16 cellular contexts compared by ENCODE assay signal in the genomic region with DNA sequence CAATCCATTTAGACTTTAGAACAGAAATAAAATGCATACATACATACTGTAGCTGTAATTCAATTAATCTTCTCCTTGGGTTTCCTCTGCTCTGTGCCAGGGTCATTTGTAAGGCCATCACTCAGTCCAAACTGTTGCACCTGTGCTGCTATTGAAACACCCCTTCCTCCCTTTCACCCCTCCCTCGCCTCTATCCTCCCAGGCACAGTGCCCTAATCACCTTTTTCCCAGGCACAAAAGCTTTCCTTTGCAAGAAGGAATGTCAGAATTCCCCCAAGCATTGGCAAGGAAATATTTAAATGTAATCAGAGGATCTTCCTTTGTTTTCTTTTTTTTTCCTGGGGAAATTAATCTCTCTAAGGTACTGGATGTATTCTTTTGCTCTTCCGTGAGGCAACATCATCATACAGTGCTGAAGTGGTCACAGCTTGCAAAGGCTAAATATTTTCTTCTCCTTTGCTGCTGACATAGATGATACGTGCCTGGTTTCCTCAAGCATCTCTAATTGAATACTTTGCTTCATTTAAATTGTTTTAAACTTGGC.
DNase-seq lines count a peak whose midpoint lies in the region; ATAC-seq, FAIRE-seq and TF ChIP-seq lines count a peak whose summit lies in the region.
"Had no signal": no experiment of that assay in that cellular context is flagged by ENCODE, and none has a peak within 500 bp of the region (broad histone marks: within the 10 kb centered on the region; RNA-seq: fewer than 3 reads in every experiment).

No MANE protein-coding gene starts in this region.

- intact Hi-C loops in endothelial cell of umbilical vein (cut with micrococcal nuclease) = loop anchor here (1.0 to 10.0 kb wide), 3 partner anchors 171 to 413 kb away; no protein-coding TSS in a partner anchor
- intact Hi-C loops in activated naive CD4-positive, alpha-beta T cell treated with anti-CD3 and anti-CD28 coated beads for 36 hours (cut with micrococcal nuclease) = no loop called here

- no peaks in the 10 kb centered on the region for H3K27me3 ChIP-seq in H9 (ENCODE audit: insufficient read depth, low read length)
- no peaks in the 10 kb centered on the region for H3K27me3 ChIP-seq in endothelial cell of umbilical vein (ENCODE audit: control insufficient read depth in 2 of 2, insufficient read depth in 2 of 2, low read length in 2 of 2)
- H3K27me3 ChIP-seq in mesendoderm (ENCODE audit: insufficient read depth, low read length, poor library complexity) = no peaks in the 10 kb centered on the region
- H3K27me3 ChIP-seq: BLaER1 had no signal

- no peak overlapping the region for H4K5ac ChIP-seq in H9 (ENCODE audit: insufficient read length, low read depth, low read length)
- H4K5ac ChIP-seq in mesendoderm (ENCODE audit: low read length) = no peak overlapping the region

- no peaks in the 10 kb centered on the region for H3K23me2 ChIP-seq in H9 (ENCODE audit: insufficient read length, low read depth, low read length, poor library complexity, severe bottlenecking)

- BruUV-seq in endothelial cell of umbilical vein (replicated peaks; lab: Mats Ljungman, UMichigan) = no TSS peak

- CTCF ChIA-PET in endothelial cell of umbilical vein (lab: Charles Lee) = interaction anchor here (0.7 to 5.4 kb wide), 14 partner anchors 12 to 932 kb away, joined by 3 to 138 read pairs (median 3); no protein-coding TSS in a partner anchor
- CTCF ChIA-PET in activated naive CD4-positive, alpha-beta T cell treated with anti-CD3 and anti-CD28 coated beads for 36 hours (lab: Charles Lee) = interaction anchor here (0.6 to 1.1 kb wide), 3 partner anchors 11 to 801 kb away, joined by 3 to 4 read pairs (median 3); no protein-coding TSS in a partner anchor

- no peak overlapping the region for H4K91ac ChIP-seq in H9 (ENCODE audit: insufficient read length, low read depth, low read length)

- no peak overlapping the region for H3K27ac ChIP-seq in H9 (ENCODE audit: insufficient read length, low read depth, low read length)
- H3K27ac ChIP-seq in endothelial cell of umbilical vein (ENCODE audit: insufficient read depth, low read depth, low read length) = peak overlapping the region; percentile 70
- no peak overlapping the region for H3K27ac ChIP-seq in mesendoderm (ENCODE audit: low read depth, low read length)
- H3K27ac ChIP-seq: BLaER1 had no signal

- H3K27ac Mint-ChIP-seq in H9 (peak overlapping the region in 2 of 3 experiments; percentile 19 to 36; a peak in 3 of 7 replicates), T-helper 17 cell (no peak overlapping the region)
- no peak overlapping the region for H3K27ac Mint-ChIP-seq in activated naive CD4-positive, alpha-beta T cell treated with anti-CD3 and anti-CD28 coated beads for 36 hours
- H3K27ac Mint-ChIP-seq: CD8-positive, alpha-beta memory T cell had no signal

- H2BK120ac ChIP-seq in H9 (ENCODE audit: low read depth, low read length, poor library complexity, severe bottlenecking) = no peak overlapping the region
- no peak overlapping the region for H2BK120ac ChIP-seq in mesendoderm (ENCODE audit: low read depth, low read length)

- H3K9me3 Mint-ChIP-seq in H9 = no peaks in the 10 kb centered on the region; a peak in 1 of 5 replicates
- no peaks in the 10 kb centered on the region for H3K9me3 Mint-ChIP-seq in activated naive CD4-positive, alpha-beta T cell treated with anti-CD3 and anti-CD28 coated beads for 36 hours
- H3K9me3 Mint-ChIP-seq: CD8-positive, alpha-beta memory T cell had no signal

- H3K36me3 Mint-ChIP-seq in H9 (ENCODE audit: insufficient read depth in 1 of 3, low read depth in 3 of 3) (no peaks in the 10 kb centered on the region), T-helper 17 cell (ENCODE audit: low read depth) (peaks cover 3% of the 10 kb centered on the region)
- H3K36me3 Mint-ChIP-seq in activated naive CD4-positive, alpha-beta T cell treated with anti-CD3 and anti-CD28 coated beads for 36 hours (ENCODE audit: low read depth) = no peaks in the 10 kb centered on the region
- H3K36me3 Mint-ChIP-seq: CD8-positive, alpha-beta memory T cell had no signal

- H3K36me3 ChIP-seq in endothelial cell of umbilical vein (ENCODE audit: control insufficient read depth in 2 of 2, extremely low read depth in 1 of 2, insufficient read depth in 2 of 2, low read length in 2 of 2) (no peaks in the 10 kb centered on the region), mesendoderm (ENCODE audit: control insufficient read depth, insufficient read depth, low read length) (no peaks in the 10 kb centered on the region)
- H3K36me3 ChIP-seq: BLaER1 had no signal

- H3K23ac ChIP-seq in H9 (ENCODE audit: insufficient read length, low read depth, low read length) (no peak overlapping the region), mesendoderm (ENCODE audit: low read length) (no peak overlapping the region)

- H2AK5ac ChIP-seq in H9 (ENCODE audit: insufficient read length, low read length) (no peak overlapping the region), mesendoderm (ENCODE audit: low read length) (no peak overlapping the region)

- no peak overlapping the region for H2BK20ac ChIP-seq in H9 (ENCODE audit: low read depth, low read length, poor library complexity, severe bottlenecking)

- no peak overlapping the region for H3K14ac ChIP-seq in H9 (ENCODE audit: insufficient read depth, low read length)

- H3K18ac ChIP-seq in H9 (ENCODE audit: insufficient read length, low read depth, low read length) = no peak overlapping the region
- no peak overlapping the region for H3K18ac ChIP-seq in mesendoderm (ENCODE audit: low read length)

- TF ChIP-seq CTCF in H9 (conservative IDR thresholded peaks at IDR 0.05) (no peak), endothelial cell of umbilical vein (IDR thresholded peaks at IDR 0.05; ENCODE audit: extremely low read depth in 1 of 2, insufficient read depth in 1 of 2, low read depth in 1 of 2, low read length in 2 of 2) (no peak)

- no peak overlapping the region for H3K4me2 ChIP-seq in H9 (ENCODE audit: insufficient read depth, insufficient read length, low read length)
- H3K4me2 ChIP-seq in endothelial cell of umbilical vein (ENCODE audit: insufficient read depth, low read length) = peak overlapping the region; percentile 26
- H3K4me2 ChIP-seq in mesendoderm (ENCODE audit: low read length) = no peak overlapping the region
- H3K4me2 ChIP-seq: BLaER1, SK-N-SH had no signal

- H3K56ac ChIP-seq in H9 (ENCODE audit: insufficient read length, low read depth, low read length) (no peak overlapping the region), mesendoderm (ENCODE audit: low read length) (no peak overlapping the region)

- DNase-seq in H9 (no peak), NCI-H69 (lab: John Stamatoyannopoulos, UW) (peak; percentile 62), endothelial cell of umbilical vein (ENCODE audit: low read depth, low spot score) (peak; percentile 78), mesendoderm (peak; percentile 21), T-helper 17 cell (no peak), OCI-M1 (lab: John Stamatoyannopoulos, UW) (no peak)
- no peak for DNase-seq in activated naive CD4-positive, alpha-beta T cell treated with anti-CD3 and anti-CD28 coated beads for 36 hours
- DNase-seq: CD8-positive, alpha-beta memory T cell; NCI-H1048; NCI-H1930; NCI-H510A treated with DMSO at 0.1 percent for 48 hours; Right ventricle myocardium superior; SK-N-SH; T-helper 1 cell had no signal

- H4K8ac ChIP-seq in H9 (replicated peaks; ENCODE audit: insufficient read length, low read depth, low read length) (no peak overlapping the region), mesendoderm (ENCODE audit: low read depth, low read length) (no peak overlapping the region)

- no peak overlapping the region; a peak in 1 of 5 replicates for H3K4me3 Mint-ChIP-seq in H9
- H3K4me3 Mint-ChIP-seq in activated naive CD4-positive, alpha-beta T cell treated with anti-CD3 and anti-CD28 coated beads for 36 hours = no peak overlapping the region
- no peak overlapping the region for H3K4me3 Mint-ChIP-seq in T-helper 17 cell
- H3K4me3 Mint-ChIP-seq: CD8-positive, alpha-beta memory T cell had no signal

- H3T11ph ChIP-seq in H9 (ENCODE audit: low read length) = no peak overlapping the region

- H3K27me3 Mint-ChIP-seq in H9 (ENCODE audit: low read depth) (no peaks in the 10 kb centered on the region), T-helper 17 cell (peaks cover 53% of the 10 kb centered on the region)
- H3K27me3 Mint-ChIP-seq in activated naive CD4-positive, alpha-beta T cell treated with anti-CD3 and anti-CD28 coated beads for 36 hours (ENCODE audit: low read depth) = peaks cover 25% of the 10 kb centered on the region

- H3K4ac ChIP-seq in H9 (ENCODE audit: low read depth, low read length) = no peak overlapping the region
- H3K4ac ChIP-seq in mesendoderm (ENCODE audit: low read depth, low read length) = no peak overlapping the region

- H3K4me1 Mint-ChIP-seq in H9 = peaks cover 44 to 46% of the 10 kb centered on the region in 2 experiments
- no peaks in the 10 kb centered on the region for H3K4me1 Mint-ChIP-seq in activated naive CD4-positive, alpha-beta T cell treated with anti-CD3 and anti-CD28 coated beads for 36 hours (ENCODE audit: low read depth)
- H3K4me1 Mint-ChIP-seq in T-helper 17 cell = no peaks in the 10 kb centered on the region
- H3K4me1 Mint-ChIP-seq: CD8-positive, alpha-beta memory T cell had no signal

- dilution Hi-C loops in endothelial cell of umbilical vein (cut with MboI; ENCODE audit: extremely low pct_ligation_motif_present, low sequenced_read_pairs) = no loop called here

- ATAC-seq in T-helper 17 cell = no peak
- ATAC-seq: Panc1 had no signal

- H3K79me1 ChIP-seq in H9 (ENCODE audit: insufficient read depth, low read depth, low read length, poor library complexity, severe bottlenecking) (no peaks in the 10 kb centered on the region), mesendoderm (ENCODE audit: low read length) (no peaks in the 10 kb centered on the region)

- H3K9me1 ChIP-seq in endothelial cell of umbilical vein (replicated peaks; ENCODE audit: control insufficient read depth, extremely low read depth, insufficient read depth, low read length) = no peaks in the 10 kb centered on the region

- FAIRE-seq in endothelial cell of umbilical vein (lab: Jason Lieb, UNC) = peak; percentile 57

- H3K9ac ChIP-seq in H9 (ENCODE audit: extremely low read depth, insufficient read length, low read length) (no peak overlapping the region), endothelial cell of umbilical vein (replicated peaks; ENCODE audit: extremely low read depth, insufficient read depth, low read length) (peak overlapping the region; percentile 39), mesendoderm (ENCODE audit: low read length) (no peak overlapping the region)
- H3K9ac ChIP-seq: BLaER1, SK-N-SH had no signal

- H2AFZ ChIP-seq in H9 (ENCODE audit: low read length) = no peak overlapping the region
- no peak overlapping the region for H2AFZ ChIP-seq in endothelial cell of umbilical vein (ENCODE audit: low read depth, low read length)

- H2BK5ac ChIP-seq in H9 (ENCODE audit: insufficient read length, low read length) (no peak overlapping the region), mesendoderm (ENCODE audit: low read length) (no peak overlapping the region)

- no peaks in the 10 kb centered on the region for H3K79me2 ChIP-seq in H9 (ENCODE audit: insufficient read depth, low read length)
- no peaks in the 10 kb centered on the region for H3K79me2 ChIP-seq in endothelial cell of umbilical vein (ENCODE audit: control insufficient read depth, insufficient read depth, low read length)
- H3K79me2 ChIP-seq in mesendoderm (ENCODE audit: control insufficient read depth, insufficient read depth, low read length) = no peaks in the 10 kb centered on the region

- H4K20me1 ChIP-seq in H9 (ENCODE audit: control insufficient read depth, insufficient read depth, insufficient read length) (no peaks in the 10 kb centered on the region), endothelial cell of umbilical vein (replicated peaks; ENCODE audit: control insufficient read depth, extremely low read depth, insufficient read depth, low read length) (no peaks in the 10 kb centered on the region)
- H4K20me1 ChIP-seq: BLaER1 had no signal

- no CpG with 5 or more reads among the region's 3 CpGs for WGBS in H9 (ENCODE audit: extremely low coverage, insufficient read length, low lambda C conversion rate)
- WGBS in mesendoderm (ENCODE audit: extremely low coverage, insufficient coverage, low lambda C conversion rate) = no CpG with 5 or more reads among the region's 3 CpGs

- POLR2A ChIA-PET in endothelial cell of umbilical vein (lab: Charles Lee) = interaction anchor here (0.6 to 1.5 kb wide), 3 partner anchors 28 to 352 kb away, joined by 3 read pairs; no protein-coding TSS in a partner anchor

- H3K4me3 ChIP-seq in endothelial cell of umbilical vein (replicated peaks in 1 of 3; ENCODE audit: insufficient read depth in 1 of 3, low read depth in 1 of 3, low read length in 3 of 3) (no peak overlapping the region), mesendoderm (ENCODE audit: low read length) (no peak overlapping the region)
- H3K4me3 ChIP-seq: BLaER1 had no signal

- H3K9me3 ChIP-seq in H9 (ENCODE audit: control insufficient read depth, low read depth, low read length) (no peaks in the 10 kb centered on the region), endothelial cell of umbilical vein (replicated peaks; ENCODE audit: control insufficient read depth, insufficient read depth, low read length) (no peaks in the 10 kb centered on the region), T-helper 17 cell (ENCODE audit: control insufficient read depth, low read length, poor library complexity, severe bottlenecking) (no peaks in the 10 kb centered on the region)
- H3K9me3 ChIP-seq: BLaER1, SK-N-SH had no signal

- H3K4me1 ChIP-seq in H9 (ENCODE audit: insufficient read depth, low read length) = peaks cover 9% of the 10 kb centered on the region
- peaks cover 67% of the 10 kb centered on the region for H3K4me1 ChIP-seq in endothelial cell of umbilical vein (ENCODE audit: control insufficient read depth, extremely low read depth, insufficient read depth, low read length)
- peaks cover 2% of the 10 kb centered on the region for H3K4me1 ChIP-seq in mesendoderm (ENCODE audit: control insufficient read depth, low read depth, low read length)
- H3K4me1 ChIP-seq: BLaER1 had no signal

- no peak for TF ChIP-seq POLR2A in endothelial cell of umbilical vein (IDR thresholded peaks at IDR 0.05; ENCODE audit: low read depth, low read length)

- H2BK12ac ChIP-seq in H9 (ENCODE audit: insufficient read length, low read depth, low read length) = no peak overlapping the region

- H2BK15ac ChIP-seq in H9 (ENCODE audit: low read depth, low read length) (no peak overlapping the region), mesendoderm (replicated peaks; ENCODE audit: low read depth) (no peak overlapping the region)

Comparison
In these comparisons a context has a peak if more than half of its experiments do, and no peak if none do; other contexts are left out.
1. DNase-seq: peak in NCI-H69 (single experiment), endothelial cell of umbilical vein (single experiment) and mesendoderm (single experiment); none in H9 (single experiment), activated naive CD4-positive, alpha-beta T cell treated with anti-CD3 and anti-CD28 coated beads for 36 hours (single experiment), T-helper 17 cell (0 of 3) and OCI-M1 (single experiment).
2. H3K27ac Mint-ChIP-seq: peak in H9 (2 of 3); none in activated naive CD4-positive, alpha-beta T cell treated with anti-CD3 and anti-CD28 coated beads for 36 hours (single experiment) and T-helper 17 cell (single experiment).